Comparison of ENCODE assay signal across 8 cellular contexts in genomic region chr2:74728842-74729241, GRCh38.
"Had no signal": no experiment of that assay in that cellular context is flagged by ENCODE, and none has a peak within 500 bp of the region (broad histone marks: within the 10 kb centered on the region; RNA-seq: fewer than 3 reads in every experiment).

No MANE protein-coding gene starts in this region.

- DNase-seq: GDM1, GF-D8 had no signal

- ATAC-seq: GM12878 had no signal

- FAIRE-seq: G401.6, GM12878, GM12891, GM12892, GM18507, GM19239 had no signal

- H3K4me3 ChIP-seq: GM12878 had no signal
